Comparison of ENCODE assay signal across 31 cellular contexts in the genomic region with DNA sequence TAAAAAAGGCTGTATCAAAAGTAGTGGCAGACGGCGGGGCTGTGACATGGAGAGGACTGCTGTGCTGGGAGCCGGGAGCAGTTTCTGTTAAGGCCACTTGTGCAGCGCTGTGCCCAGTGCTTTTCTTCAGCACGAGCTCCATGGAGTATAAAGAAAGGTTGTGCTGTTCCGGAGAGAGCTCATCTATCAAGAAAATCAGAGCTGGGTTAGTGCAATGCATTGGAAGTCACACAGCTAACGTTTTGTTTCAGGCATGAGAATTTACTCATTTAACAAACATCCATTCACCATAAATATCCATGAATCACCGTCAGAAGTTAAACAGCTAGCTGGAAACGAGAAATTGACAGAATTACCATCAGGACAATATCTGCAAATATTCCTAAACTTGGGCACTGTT.
A peak's percentile ranks its signal among the peaks of the same experiment; 100 is the strongest.
DNase-seq lines count a peak whose midpoint lies in the region; ATAC-seq and TF ChIP-seq lines count a peak whose summit lies in the region.
"Had no signal": no experiment of that assay in that cellular context is flagged by ENCODE, and none has a peak within 500 bp of the region (broad histone marks: within the 10 kb centered on the region; RNA-seq: fewer than 3 reads in every experiment).

No MANE protein-coding gene starts in this region.

- H3K9me3 Mint-ChIP-seq in WTC11, result peaks cover 5% of the 10 kb centered on the region; the same call in 1 of the 2 replicates
- H3K9me3 Mint-ChIP-seq: activated CD4-positive, alpha-beta T cell treated with anti-CD3 and anti-CD28 coated beads, Interleukin-2, amount 10 ng/mL, durations not matched to agents 7 days and 5 days; activated naive CD8-positive, alpha-beta T cell treated with anti-CD3 and anti-CD28 coated beads for 36 hours; activated T-cell treated with anti-CD3 and anti-CD28 coated beads, Interleukin-2, amount 50 U/mL, for 24 hours; CD8-positive, alpha-beta T cell; central memory CD8-positive, alpha-beta T cell; dendritic cell treated with granulocyte-macrophage colony-stimulating factor and Interleukin-4, amounts not matched to agents 40 ng/mL and 50 ng/mL, for 4 days had no signal

- no peak overlapping the region for H3K4me3 Mint-ChIP-seq in WTC11
- H3K4me3 Mint-ChIP-seq: activated CD4-positive, alpha-beta T cell treated with anti-CD3 and anti-CD28 coated beads, Interleukin-2, amount 10 ng/mL, durations not matched to agents 7 days and 5 days; activated naive CD8-positive, alpha-beta T cell treated with anti-CD3 and anti-CD28 coated beads for 36 hours; activated T-cell treated with anti-CD3 and anti-CD28 coated beads, Interleukin-2, amount 50 U/mL, for 24 hours; CD8-positive, alpha-beta T cell; central memory CD8-positive, alpha-beta T cell; dendritic cell treated with granulocyte-macrophage colony-stimulating factor and Interleukin-4, amounts not matched to agents 40 ng/mL and 50 ng/mL, for 4 days had no signal

- peaks cover 18% of the 10 kb centered on the region for H3K4me1 Mint-ChIP-seq in WTC11
- H3K4me1 Mint-ChIP-seq: central memory CD8-positive, alpha-beta T cell had no signal

- CTCF ChIA-PET in WTC11 (lab: Charles Lee), result interaction anchor here (0.5 to 2.1 kb wide), 2 partner anchors 11 to 238 kb away, joined by 3 to 6 read pairs; no protein-coding TSS in a partner anchor

- H3K27me3 Mint-ChIP-seq in WTC11 (ENCODE audit: low read depth), result no peaks in the 10 kb centered on the region
- H3K27me3 Mint-ChIP-seq: activated naive CD8-positive, alpha-beta T cell treated with anti-CD3 and anti-CD28 coated beads for 36 hours; activated T-cell treated with anti-CD3 and anti-CD28 coated beads, Interleukin-2, amount 50 U/mL, for 24 hours; dendritic cell treated with granulocyte-macrophage colony-stimulating factor and Interleukin-4, amounts not matched to agents 40 ng/mL and 50 ng/mL, for 4 days had no signal

- peaks cover 38% of the 10 kb centered on the region for H3K36me3 Mint-ChIP-seq in WTC11
- H3K36me3 Mint-ChIP-seq: activated naive CD8-positive, alpha-beta T cell treated with anti-CD3 and anti-CD28 coated beads for 36 hours; CD8-positive, alpha-beta T cell had no signal

- no peak overlapping the region for H3K4me3 ChIP-seq in AG10803 (ENCODE audit: low read length)
- H3K4me3 ChIP-seq: ascending aorta, heart left ventricle, left ventricle myocardium inferior, sigmoid colon, tibial nerve had no signal

- no peak for TF ChIP-seq CTCF in AG10803 (conservative IDR thresholded peaks at IDR 0.05; ENCODE audit: low read length)
- no peak for TF ChIP-seq CTCF in WTC11 (IDR thresholded peaks at IDR 0.05)

- DNase-seq in AG10803 (ENCODE audit: low read depth), result peak; percentile 22
- DNase-seq in HCEC 1CT, result peak; percentile 30
- DNase-seq in WTC11 (ENCODE audit: low spot score), result no peak
- peak; percentile 15 for DNase-seq in iris pigment epithelial cell (ENCODE audit: low read depth)
- no peak for DNase-seq in SW 1271 (lab: John Stamatoyannopoulos, UW)
- DNase-seq in stimulated activated CD4-positive, alpha-beta T cell treated with anti-CD3 and anti-CD28 coated beads, Interleukin-15, amount 100 ng/mL, for 24 hours, result no peak
- DNase-seq: activated CD4-positive, alpha-beta T cell treated with anti-CD3 and anti-CD28 coated beads, Interleukin-2, amount 10 ng/mL, durations not matched to agents 7 days and 5 days; activated gamma-delta T cell; activated naive CD8-positive, alpha-beta T cell treated with anti-CD3 and anti-CD28 coated beads for 36 hours; activated T-cell treated with anti-CD3 and anti-CD28 coated beads, Interleukin-2, amount 50 U/mL, for 24 hours; BE2C; DMS 273 treated with DMSO at 0.1 percent for 48 hours; erythroblast; GOT3; heart left ventricle; KG1; left ventricle myocardium inferior; NCI-H2081; NCI-H345; NCI-H69; SIG-M5; sigmoid colon; stimulated activated CD4-positive, alpha-beta T cell treated with anti-CD3 and anti-CD28 coated beads, Interleukin-4, amount 100 ng/mL, for 4 hours; WERI-Rb-1 had no signal

- POLR2A ChIA-PET in WTC11 (lab: Charles Lee), result no interaction called here

- H3K27ac Mint-ChIP-seq in WTC11, result peak overlapping the region; percentile 31; the same call in 1 of the 2 replicates
- H3K27ac Mint-ChIP-seq: activated CD4-positive, alpha-beta T cell treated with anti-CD3 and anti-CD28 coated beads, Interleukin-2, amount 10 ng/mL, durations not matched to agents 7 days and 5 days; activated naive CD8-positive, alpha-beta T cell treated with anti-CD3 and anti-CD28 coated beads for 36 hours; activated T-cell treated with anti-CD3 and anti-CD28 coated beads, Interleukin-2, amount 50 U/mL, for 24 hours; CD8-positive, alpha-beta T cell; dendritic cell treated with granulocyte-macrophage colony-stimulating factor and Interleukin-4, amounts not matched to agents 40 ng/mL and 50 ng/mL, for 4 days had no signal

- no peak for ATAC-seq in WTC11
- ATAC-seq in HG03135 (IDR thresholded peaks at IDR 0.05; ENCODE audit: unreplicated experiment), result no peak
- ATAC-seq in GM18868 (IDR thresholded peaks at IDR 0.05; ENCODE audit: unreplicated experiment), result no peak
- ATAC-seq: CD8-positive, alpha-beta T cell; heart left ventricle had no signal

TF ChIP-seq in WTC11, 78 proteins besides CTCF, POLR2A, EP300 and RAD21:
- TF ChIP-seq KAT7 (CRISPR knock-in tag; IDR thresholded peaks at IDR 0.05; ENCODE audit: borderline replicate concordance) (no peak), SOX15 (CRISPR knock-in tag; IDR thresholded peaks at IDR 0.05) (no peak), CREB1 (CRISPR knock-in tag; IDR thresholded peaks at IDR 0.05) (no peak), ESRRA (CRISPR knock-in tag; IDR thresholded peaks at IDR 0.05; ENCODE audit: borderline replicate concordance) (no peak), NR2C2 (CRISPR knock-in tag; IDR thresholded peaks at IDR 0.05) (no peak), TEAD4 (CRISPR knock-in tag; IDR thresholded peaks at IDR 0.05) (no peak), MXD4 (CRISPR knock-in tag; IDR thresholded peaks at IDR 0.05; ENCODE audit: borderline replicate concordance) (no peak), ZNF317 (CRISPR knock-in tag; IDR thresholded peaks at IDR 0.05; ENCODE audit: borderline replicate concordance, low read depth) (no peak), FOXP1 (CRISPR knock-in tag; IDR thresholded peaks at IDR 0.05; ENCODE audit: borderline replicate concordance) (no peak), ZNF396 (CRISPR knock-in tag; IDR thresholded peaks at IDR 0.05; ENCODE audit: borderline replicate concordance) (no peak), ZNF263 (CRISPR knock-in tag; IDR thresholded peaks at IDR 0.05; ENCODE audit: low read depth) (no peak)
- TF ChIP-seq, protein P1, sequence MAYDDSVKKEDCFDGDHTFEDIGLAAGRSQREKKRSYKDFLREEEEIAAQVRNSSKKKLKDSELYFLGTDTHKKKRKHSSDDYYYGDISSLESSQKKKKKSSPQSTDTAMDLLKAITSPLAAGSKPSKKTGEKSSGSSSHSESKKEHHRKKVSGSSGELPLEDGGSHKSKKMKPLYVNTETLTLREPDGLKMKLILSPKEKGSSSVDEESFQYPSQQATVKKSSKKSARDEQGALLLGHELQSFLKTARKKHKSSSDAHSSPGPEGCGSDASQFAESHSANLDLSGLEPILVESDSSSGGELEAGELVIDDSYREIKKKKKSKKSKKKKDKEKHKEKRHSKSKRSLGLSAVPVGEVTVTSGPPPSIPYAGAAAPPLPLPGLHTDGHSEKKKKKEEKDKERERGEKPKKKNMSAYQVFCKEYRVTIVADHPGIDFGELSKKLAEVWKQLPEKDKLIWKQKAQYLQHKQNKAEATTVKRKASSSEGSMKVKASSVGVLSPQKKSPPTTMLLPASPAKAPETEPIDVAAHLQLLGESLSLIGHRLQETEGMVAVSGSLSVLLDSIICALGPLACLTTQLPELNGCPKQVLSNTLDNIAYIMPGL (CRISPR knock-in tag; IDR thresholded peaks at IDR 0.05), result no peak
- TF ChIP-seq, protein P2, sequence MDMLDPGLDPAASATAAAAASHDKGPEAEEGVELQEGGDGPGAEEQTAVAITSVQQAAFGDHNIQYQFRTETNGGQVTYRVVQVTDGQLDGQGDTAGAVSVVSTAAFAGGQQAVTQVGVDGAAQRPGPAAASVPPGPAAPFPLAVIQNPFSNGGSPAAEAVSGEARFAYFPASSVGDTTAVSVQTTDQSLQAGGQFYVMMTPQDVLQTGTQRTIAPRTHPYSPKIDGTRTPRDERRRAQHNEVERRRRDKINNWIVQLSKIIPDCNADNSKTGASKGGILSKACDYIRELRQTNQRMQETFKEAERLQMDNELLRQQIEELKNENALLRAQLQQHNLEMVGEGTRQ (CRISPR knock-in tag; IDR thresholded peaks at IDR 0.05), result no peak
- TF ChIP-seq, protein P3, sequence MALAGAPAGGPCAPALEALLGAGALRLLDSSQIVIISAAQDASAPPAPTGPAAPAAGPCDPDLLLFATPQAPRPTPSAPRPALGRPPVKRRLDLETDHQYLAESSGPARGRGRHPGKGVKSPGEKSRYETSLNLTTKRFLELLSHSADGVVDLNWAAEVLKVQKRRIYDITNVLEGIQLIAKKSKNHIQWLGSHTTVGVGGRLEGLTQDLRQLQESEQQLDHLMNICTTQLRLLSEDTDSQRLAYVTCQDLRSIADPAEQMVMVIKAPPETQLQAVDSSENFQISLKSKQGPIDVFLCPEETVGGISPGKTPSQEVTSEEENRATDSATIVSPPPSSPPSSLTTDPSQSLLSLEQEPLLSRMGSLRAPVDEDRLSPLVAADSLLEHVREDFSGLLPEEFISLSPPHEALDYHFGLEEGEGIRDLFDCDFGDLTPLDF (CRISPR knock-in tag; IDR thresholded peaks at IDR 0.05), result no peak
- TF ChIP-seq, protein P4, sequence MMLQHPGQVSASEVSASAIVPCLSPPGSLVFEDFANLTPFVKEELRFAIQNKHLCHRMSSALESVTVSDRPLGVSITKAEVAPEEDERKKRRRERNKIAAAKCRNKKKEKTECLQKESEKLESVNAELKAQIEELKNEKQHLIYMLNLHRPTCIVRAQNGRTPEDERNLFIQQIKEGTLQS (CRISPR knock-in tag; conservative IDR thresholded peaks at IDR 0.05), result no peak

Comparison
In these comparisons a context has a peak if more than half of its experiments do, and no peak if none do; other contexts are left out.
1. DNase-seq: peak in AG10803 (single experiment), HCEC 1CT (single experiment) and iris pigment epithelial cell (single experiment); none in WTC11 (single experiment), SW 1271 (0 of 2) and stimulated activated CD4-positive, alpha-beta T cell treated with anti-CD3 and anti-CD28 coated beads, Interleukin-15, amount 100 ng/mL, for 24 hours (single experiment).